In the genomic region with DNA sequence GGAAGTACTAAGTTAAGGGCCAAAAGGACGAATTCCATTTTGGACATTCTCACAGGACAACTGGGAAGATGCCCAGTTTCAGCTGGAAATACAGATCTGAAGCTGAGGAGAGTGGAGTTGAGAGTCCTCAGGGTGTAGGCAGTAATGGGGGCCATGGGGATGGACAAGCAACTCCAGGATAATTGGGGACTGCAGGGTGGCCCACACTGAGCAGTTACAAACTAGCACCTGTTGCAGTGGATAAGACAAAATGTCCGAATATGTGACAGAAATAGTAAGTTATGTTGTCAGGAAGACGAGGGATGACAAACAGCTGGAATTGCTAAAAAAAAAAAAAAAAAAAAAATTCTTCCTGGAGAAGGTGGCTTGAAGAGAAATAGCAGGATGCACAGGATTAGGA, we compare ENCODE assay signal across 34 cellular contexts. TPM values are rescaled to one million over a fixed set of nuclear protein-coding genes. Genes with fewer than 3 reads are reported as not detected.
"Had no signal": no experiment of that assay in that cellular context is flagged by ENCODE, and none has a peak within 500 bp of the region (broad histone marks: within the 10 kb centered on the region; RNA-seq: fewer than 3 reads in every experiment).

No MANE protein-coding gene starts in this region.

- H3K36me3 Mint-ChIP-seq: activated naive CD4-positive, alpha-beta T cell treated with anti-CD3 and anti-CD28 coated beads, Interleukin-2, amount 10 ng/mL, durations not matched to agents 7 days and 5 days; activated naive CD4-positive, alpha-beta T cell treated with anti-CD3 and anti-CD28 coated beads, Interleukin-2, amount 50 U/mL, for 72 hours; activated naive CD8-positive, alpha-beta T cell treated with anti-CD3 and anti-CD28 coated beads, Interleukin-2, amount 10 ng/mL, durations not matched to agents 7 days and 5 days; brain had no signal

- H3K27ac Mint-ChIP-seq: activated B cell treated with CpG ODN at 0.5 μM for 24 hours; activated CD8-positive, alpha-beta T cell treated with anti-CD3 and anti-CD28 coated beads for 36 hours; activated naive CD4-positive, alpha-beta T cell treated with anti-CD3 and anti-CD28 coated beads, Interleukin-2, amount 10 ng/mL, durations not matched to agents 7 days and 5 days; activated naive CD8-positive, alpha-beta T cell treated with anti-CD3 and anti-CD28 coated beads, Interleukin-2, amount 10 ng/mL, durations not matched to agents 7 days and 5 days; brain; endodermal cell; T-helper 17 cell; T-helper 2 cell treated with Interferon-gamma antibody and Interleukin-4, amounts not matched to agents 5 μg/mL and 100 μg/mL, for 36 hours had no signal

- H3K36me3 ChIP-seq: ascending aorta, breast epithelium, cardiac muscle cell, esophagus muscularis mucosa, gastroesophageal sphincter, heart right ventricle, WERI-Rb-1 had no signal

- H3K9me3 Mint-ChIP-seq: activated B cell treated with CpG ODN at 0.5 μM for 24 hours; activated CD8-positive, alpha-beta T cell treated with anti-CD3 and anti-CD28 coated beads for 36 hours; activated naive CD4-positive, alpha-beta T cell treated with anti-CD3 and anti-CD28 coated beads, Interleukin-2, amount 10 ng/mL, durations not matched to agents 7 days and 5 days; activated naive CD4-positive, alpha-beta T cell treated with anti-CD3 and anti-CD28 coated beads, Interleukin-2, amount 50 U/mL, for 72 hours; activated naive CD8-positive, alpha-beta T cell treated with anti-CD3 and anti-CD28 coated beads, Interleukin-2, amount 10 ng/mL, durations not matched to agents 7 days and 5 days; activated T-cell treated with anti-CD3 and anti-CD28 coated beads, Interleukin-2, amount 50 U/mL, for 4 hours; central memory CD8-positive, alpha-beta T cell; dendritic cell treated with granulocyte-macrophage colony-stimulating factor and Interleukin-4, amounts not matched to agents 40 ng/mL and 50 ng/mL, for 4 days; endodermal cell; T-helper 2 cell treated with Interferon-gamma antibody and Interleukin-4, amounts not matched to agents 5 μg/mL and 100 μg/mL, for 36 hours had no signal

- DNase-seq: activated B cell treated with CpG ODN at 0.5 μM for 24 hours; activated CD4-positive, alpha-beta T cell treated with anti-CD3 and anti-CD28 coated beads for 48 hours; activated CD4-positive, alpha-beta T cell treated with anti-CD3 and anti-CD28 coated beads, Interleukin-2, amount 50 U/mL, for 1 hour; activated CD4-positive, alpha-beta T cell treated with anti-CD3 and anti-CD28 coated beads, Interleukin-2, amount 50 U/mL, for 48 hours; activated CD8-positive, alpha-beta memory T cell treated with anti-CD3 and anti-CD28 coated beads for 24 hours; activated CD8-positive, alpha-beta T cell treated with anti-CD3 and anti-CD28 coated beads for 36 hours; activated gamma-delta T cell; activated naive CD4-positive, alpha-beta T cell; activated naive CD4-positive, alpha-beta T cell treated with anti-CD3 and anti-CD28 coated beads, Interleukin-2, amount 10 ng/mL, durations not matched to agents 7 days and 5 days; activated naive CD8-positive, alpha-beta T cell treated with anti-CD3 and anti-CD28 coated beads, Interleukin-2, amount 10 ng/mL, durations not matched to agents 7 days and 5 days; activated T-cell treated with anti-CD3 and anti-CD28 coated beads, Interleukin-2, amount 50 U/mL, for 4 hours; dorsolateral prefrontal cortex; effector memory CD4-positive, alpha-beta T cell; endodermal cell; erythroblast; foreskin melanocyte; heart right ventricle; T-helper 1 cell; T-helper 17 cell; T1000; WERI-Rb-1 had no signal

- H3K9me3 ChIP-seq: ascending aorta, breast epithelium, esophagus muscularis mucosa, gastroesophageal sphincter, heart right ventricle had no signal

- H3K4me3 ChIP-seq: ascending aorta, breast epithelium, cardiac muscle cell, coronary artery, dorsolateral prefrontal cortex, esophagus muscularis mucosa, gastroesophageal sphincter, heart right ventricle had no signal

- H3K27me3 Mint-ChIP-seq: activated B cell treated with CpG ODN at 0.5 μM for 24 hours; activated CD8-positive, alpha-beta T cell treated with anti-CD3 and anti-CD28 coated beads for 36 hours; activated naive CD4-positive, alpha-beta T cell treated with anti-CD3 and anti-CD28 coated beads, Interleukin-2, amount 10 ng/mL, durations not matched to agents 7 days and 5 days; central memory CD8-positive, alpha-beta T cell; T-helper 17 cell had no signal

- ATAC-seq: activated CD4-positive, CD25-positive, alpha-beta regulatory T cell treated with anti-CD3 and anti-CD28 coated beads, Interleukin-2, amount 50 U/mL, for 24 hours; activated CD8-positive, alpha-beta T cell treated with anti-CD3 and anti-CD28 coated beads for 36 hours; activated naive CD4-positive, alpha-beta T cell treated with anti-CD3 and anti-CD28 coated beads, Interleukin-2, amount 50 U/mL, for 72 hours; activated T-cell treated with anti-CD3 and anti-CD28 coated beads, Interleukin-2, amount 50 U/mL, for 4 hours; gastroesophageal sphincter; heart right ventricle; T-helper 17 cell had no signal

- H3K27ac ChIP-seq: ascending aorta, breast epithelium, cardiac muscle cell, coronary artery, dorsolateral prefrontal cortex, esophagus muscularis mucosa, gastroesophageal sphincter, heart right ventricle, WERI-Rb-1 had no signal

- H3K4me1 ChIP-seq: ascending aorta, breast epithelium, esophagus muscularis mucosa, gastroesophageal sphincter had no signal

- H3K27me3 ChIP-seq: ascending aorta, breast epithelium, cardiac muscle cell, dorsolateral prefrontal cortex, esophagus muscularis mucosa, gastroesophageal sphincter, heart right ventricle had no signal

- H3K4me1 Mint-ChIP-seq: activated B cell treated with CpG ODN at 0.5 μM for 24 hours; activated naive CD4-positive, alpha-beta T cell treated with anti-CD3 and anti-CD28 coated beads, Interleukin-2, amount 10 ng/mL, durations not matched to agents 7 days and 5 days; activated naive CD8-positive, alpha-beta T cell treated with anti-CD3 and anti-CD28 coated beads, Interleukin-2, amount 10 ng/mL, durations not matched to agents 7 days and 5 days; central memory CD8-positive, alpha-beta T cell; T-helper 17 cell had no signal

- H3K4me3 Mint-ChIP-seq: activated B cell treated with CpG ODN at 0.5 μM for 24 hours; activated CD8-positive, alpha-beta T cell treated with anti-CD3 and anti-CD28 coated beads for 36 hours; activated naive CD4-positive, alpha-beta T cell treated with anti-CD3 and anti-CD28 coated beads, Interleukin-2, amount 10 ng/mL, durations not matched to agents 7 days and 5 days; activated naive CD8-positive, alpha-beta T cell treated with anti-CD3 and anti-CD28 coated beads, Interleukin-2, amount 10 ng/mL, durations not matched to agents 7 days and 5 days; activated T-cell treated with anti-CD3 and anti-CD28 coated beads, Interleukin-2, amount 50 U/mL, for 4 hours; brain; central memory CD8-positive, alpha-beta T cell; dendritic cell treated with granulocyte-macrophage colony-stimulating factor and Interleukin-4, amounts not matched to agents 40 ng/mL and 50 ng/mL, for 4 days; endodermal cell; T-helper 17 cell; T-helper 2 cell treated with Interferon-gamma antibody and Interleukin-4, amounts not matched to agents 5 μg/mL and 100 μg/mL, for 36 hours had no signal

RNA-seq across cellular contexts. Expression of gene KANK4, which starts 34.6 kb away (rescaled TPM):
- total RNA-seq: activated B cell treated with CpG ODN at 0.5 μM for 24 hours; activated CD8-positive, alpha-beta T cell treated with anti-CD3 and anti-CD28 coated beads for 36 hours; activated naive CD4-positive, alpha-beta T cell treated with anti-CD3 and anti-CD28 coated beads, Interleukin-2, amount 50 U/mL, for 72 hours; activated naive CD8-positive, alpha-beta T cell treated with anti-CD3 and anti-CD28 coated beads, Interleukin-2, amount 10 ng/mL, durations not matched to agents 7 days and 5 days; activated T-cell treated with anti-CD3 and anti-CD28 coated beads, Interleukin-2, amount 50 U/mL, for 4 hours; ascending aorta; glomerular endothelial cell; T-helper 17 cell had no signal
